Comparison of ENCODE assay signal across 2 cellular contexts in the genomic region with DNA sequence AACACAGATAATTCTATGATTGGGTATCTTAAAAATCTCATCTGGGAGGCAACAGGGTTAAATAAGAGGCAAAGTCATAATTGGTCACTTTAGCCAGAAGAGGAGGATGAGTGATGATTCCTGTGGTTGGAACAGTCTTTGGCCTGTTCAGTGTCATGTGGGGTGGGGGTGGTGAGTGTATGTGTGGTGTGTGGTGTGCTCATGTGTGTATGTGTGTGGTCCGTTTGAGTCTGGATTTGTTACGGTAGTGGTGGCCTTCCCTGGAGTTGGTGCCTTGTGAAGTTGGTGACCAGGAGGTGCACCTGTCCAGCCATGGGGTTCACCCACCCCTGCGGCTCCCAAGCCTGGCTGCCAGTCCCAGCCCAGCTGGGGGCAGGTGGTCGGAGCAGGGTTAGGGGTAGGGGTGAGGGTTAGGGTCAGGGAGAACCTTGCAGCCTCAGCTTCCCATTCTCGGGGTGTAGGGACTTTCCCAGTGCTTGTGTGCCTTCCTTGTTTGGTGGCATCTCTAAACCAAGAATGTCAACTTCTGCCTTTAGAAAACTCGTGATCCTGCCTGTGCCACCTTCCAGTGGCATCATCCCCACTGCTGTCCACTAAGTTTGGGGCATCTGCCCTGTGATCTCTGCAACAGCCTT.
TF ChIP-seq lines count a peak whose summit lies in the region.

No MANE protein-coding gene starts in this region.

TF ChIP-seq in IMR-90, 13 proteins besides CTCF, POLR2A, EP300 and RAD21:
- TF ChIP-seq MAFK (IDR thresholded peaks at IDR 0.05; ENCODE audit: low read depth, low read length) (no peak), MXI1 (IDR thresholded peaks at IDR 0.05; ENCODE audit: borderline replicate concordance, low read depth, low read length) (no peak), RCOR1 (IDR thresholded peaks at IDR 0.05; ENCODE audit: insufficient replicate concordance, low read length) (no peak), MAZ (IDR thresholded peaks at IDR 0.05; ENCODE audit: borderline replicate concordance, low read depth, low read length) (no peak), SMC3 (IDR thresholded peaks at IDR 0.05; ENCODE audit: low read depth, low read length) (no peak), NFE2L2 (IDR thresholded peaks at IDR 0.05; ENCODE audit: low read depth, low read length) (no peak), CHD1 (IDR thresholded peaks at IDR 0.05; ENCODE audit: low read depth, low read length) (no peak), BHLHE40 (IDR thresholded peaks at IDR 0.05; ENCODE audit: low read depth, low read length) (no peak), RFX5 (IDR thresholded peaks at IDR 0.05; ENCODE audit: low read depth, low read length) (no peak)
- TF ChIP-seq, protein P1, sequence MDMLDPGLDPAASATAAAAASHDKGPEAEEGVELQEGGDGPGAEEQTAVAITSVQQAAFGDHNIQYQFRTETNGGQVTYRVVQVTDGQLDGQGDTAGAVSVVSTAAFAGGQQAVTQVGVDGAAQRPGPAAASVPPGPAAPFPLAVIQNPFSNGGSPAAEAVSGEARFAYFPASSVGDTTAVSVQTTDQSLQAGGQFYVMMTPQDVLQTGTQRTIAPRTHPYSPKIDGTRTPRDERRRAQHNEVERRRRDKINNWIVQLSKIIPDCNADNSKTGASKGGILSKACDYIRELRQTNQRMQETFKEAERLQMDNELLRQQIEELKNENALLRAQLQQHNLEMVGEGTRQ (IDR thresholded peaks at IDR 0.05; ENCODE audit: low read depth, low read length): no peak
- TF ChIP-seq, protein P2, sequence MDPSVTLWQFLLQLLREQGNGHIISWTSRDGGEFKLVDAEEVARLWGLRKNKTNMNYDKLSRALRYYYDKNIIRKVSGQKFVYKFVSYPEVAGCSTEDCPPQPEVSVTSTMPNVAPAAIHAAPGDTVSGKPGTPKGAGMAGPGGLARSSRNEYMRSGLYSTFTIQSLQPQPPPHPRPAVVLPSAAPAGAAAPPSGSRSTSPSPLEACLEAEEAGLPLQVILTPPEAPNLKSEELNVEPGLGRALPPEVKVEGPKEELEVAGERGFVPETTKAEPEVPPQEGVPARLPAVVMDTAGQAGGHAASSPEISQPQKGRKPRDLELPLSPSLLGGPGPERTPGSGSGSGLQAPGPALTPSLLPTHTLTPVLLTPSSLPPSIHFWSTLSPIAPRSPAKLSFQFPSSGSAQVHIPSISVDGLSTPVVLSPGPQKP (IDR thresholded peaks at IDR 0.05; ENCODE audit: borderline replicate concordance, low read depth, low read length): no peak

TF ChIP-seq in H1, 55 proteins besides CTCF, POLR2A, EP300 and RAD21:
- TF ChIP-seq CHD2 (IDR thresholded peaks at IDR 0.05; ENCODE audit: low read length) (no peak), RBBP5 (IDR thresholded peaks at IDR 0.05; ENCODE audit: borderline replicate concordance, low read depth, low read length) (no peak), KDM4A (IDR thresholded peaks at IDR 0.05; ENCODE audit: low read depth, low read length, severe bottlenecking) (no peak), SP1 (IDR thresholded peaks at IDR 0.05; ENCODE audit: low read depth, low read length) (no peak), JUN (IDR thresholded peaks at IDR 0.05; ENCODE audit: low read depth, low read length) (no peak), SIRT6 (IDR thresholded peaks at IDR 0.05; ENCODE audit: low read length) (no peak), TAF1 (IDR thresholded peaks at IDR 0.05; ENCODE audit: low read depth, low read length) (no peak)
